25 cellular contexts compared by ENCODE assay signal in the genomic region with DNA sequence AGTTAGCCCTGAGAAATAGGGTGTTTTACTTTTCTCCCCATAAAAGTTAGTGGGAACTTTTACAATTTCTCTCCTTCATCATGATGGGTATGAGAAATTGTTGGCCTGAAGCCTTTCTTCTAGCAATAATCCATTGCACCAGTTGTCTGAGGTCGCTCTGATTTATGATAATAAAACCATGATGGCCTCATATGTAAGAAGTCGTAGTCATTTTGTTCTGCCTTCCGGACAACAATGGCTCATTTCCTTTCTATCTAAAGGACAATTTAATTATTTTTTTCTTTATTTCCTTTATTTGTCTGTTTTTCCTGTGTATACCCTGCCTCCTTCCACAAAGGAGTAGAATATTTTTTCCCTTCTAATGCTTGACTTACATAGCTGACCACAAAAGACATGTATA.
"Had no signal": no experiment of that assay in that cellular context is flagged by ENCODE, and none has a peak within 500 bp of the region (broad histone marks: within the 10 kb centered on the region; RNA-seq: fewer than 3 reads in every experiment).

No MANE protein-coding gene starts in this region.

- H3K4me3 ChIP-seq: pancreas, prostate gland, right lobe of liver, sigmoid colon, stomach, thoracic aorta, thyroid gland, tibial nerve, upper lobe of left lung, uterus had no signal

- H3K27ac ChIP-seq: neutrophil, pancreas, prostate gland, right lobe of liver, sigmoid colon, stomach, thoracic aorta, thyroid gland, tibial nerve, upper lobe of left lung, uterus had no signal

- DNase-seq: naive B cell; naive thymus-derived CD8-positive, alpha-beta T cell; nephron progenitor cell; nucleus accumbens; pancreas; right cardiac atrium; right lobe of liver; sigmoid colon; small intestine; stimulated activated CD4-positive, alpha-beta T cell treated with anti-CD3 and anti-CD28 coated beads, Interleukin-15, amount 100 ng/mL, for 24 hours; stimulated activated CD4-positive, alpha-beta T cell treated with anti-CD3 and anti-CD28 coated beads, Interleukin-2, amount 100 ng/mL, for 24 hours; stimulated activated CD4-positive, alpha-beta T cell treated with anti-CD3 and anti-CD28 coated beads, Interleukin-2, amount 100 ng/mL, for 48 hours; stimulated activated naive B cell treated with anti-CD40 and anti-IgM and Interleukin-4, amounts not matched to agents 10 μg/mL and 1 μg/mL and 100 μg/mL, for 72 hours; stimulated activated naive CD4-positive, alpha-beta T cell treated with Interleukin-2 at 50 U/mL for 16 hours; stomach; thyroid gland; trophoblast cell; upper lobe of left lung; uterus had no signal

- H3K36me3 ChIP-seq: neutrophil, pancreas, prostate gland, right lobe of liver, sigmoid colon, stomach, thoracic aorta, thyroid gland, tibial nerve, upper lobe of left lung, uterus had no signal

- H3K9me3 ChIP-seq: neutrophil, pancreas, prostate gland, right lobe of liver, sigmoid colon, stomach, thoracic aorta, thyroid gland, tibial nerve, upper lobe of left lung, uterus had no signal

- FAIRE-seq: pancreas, small intestine had no signal

- ATAC-seq: naive thymus-derived CD8-positive, alpha-beta T cell; natural killer cell treated with Interleukin-12 subunit alpha and Interleukin-12 subunit beta and Interleukin-15 and Interleukin-18, amount 100 ng/mL, for 72 hours; pancreas; right cardiac atrium; right lobe of liver; stimulated activated effector memory CD8-positive, alpha-beta T cell treated with anti-CD3 and anti-CD28 coated beads, Interleukin-12 subunit alpha, Interleukin-12 subunit beta, amount 100 ng/mL, for 72 hours; stimulated activated naive B cell treated with anti-CD40 and anti-IgM and Interleukin-4, amounts not matched to agents 10 μg/mL and 1 μg/mL and 100 μg/mL, for 72 hours had no signal
